Comparison of ENCODE assay signal across 34 cellular contexts in the genomic region with DNA sequence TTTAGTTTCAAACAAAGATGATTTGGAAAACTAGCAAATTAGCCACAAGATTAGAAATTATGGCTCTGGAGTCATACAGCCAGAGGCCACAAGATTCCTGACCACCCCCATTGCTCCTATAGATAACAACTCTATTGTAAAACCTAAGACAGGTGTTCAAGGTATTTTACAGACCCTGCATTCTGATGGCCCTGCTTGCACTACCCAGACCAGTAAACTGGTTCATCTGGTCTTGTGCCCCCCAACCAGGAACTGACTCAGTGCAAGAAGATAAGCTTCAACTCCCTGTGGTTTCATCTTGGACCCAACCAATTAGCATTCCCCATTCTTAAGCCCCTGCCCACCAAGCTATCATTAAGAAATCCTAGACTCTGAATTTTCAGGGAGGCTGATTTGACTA.
"Had no signal": no experiment of that assay in that cellular context is flagged by ENCODE, and none has a peak within 500 bp of the region (broad histone marks: within the 10 kb centered on the region; RNA-seq: fewer than 3 reads in every experiment).

No MANE protein-coding gene starts in this region.

- H3K4me3 ChIP-seq: MG63 had no signal

- H3K36me3 ChIP-seq: MG63 had no signal

- DNase-seq: Karpas-422, Kasumi-1, KG1, MG63, MM.1S, MV-4-11, NCI-H1048, NCI-H1092, NCI-H1092 treated with DMSO at 0.1 percent for 48 hours, NCI-H1105, NCI-H1105 treated with DMSO at 0.1 percent for 48 hours, NCI-H1417, NCI-H1417 treated with DMSO at 0.1 percent for 48 hours, NCI-H1436, NCI-H1436 treated with DMSO at 0.1 percent for 48 hours, NCI-H146, NCI-H1694, NCI-H1694 treated with DMSO at 0.1 percent for 48 hours, NCI-H187, NCI-H187 treated with DMSO at 0.1 percent for 48 hours, NCI-H1930, NCI-H2029, NCI-H2029 treated with DMSO at 0.1 percent for 48 hours, NCI-H2081, NCI-H2081 treated with DMSO at 0.1 percent for 48 hours, NCI-H2107, NCI-H2171, NCI-H2171 treated with DMSO at 0.1 percent for 48 hours, NCI-H2227 treated with DMSO at 0.1 percent for 48 hours, NCI-H226, NCI-H345, NCI-H446, NCI-H446 treated with DMSO at 0.1 percent for 48 hours had no signal

- H3K27ac ChIP-seq: KMS-11 had no signal

- H3K9ac ChIP-seq: KMS-11 had no signal

- H3K9me3 ChIP-seq: MG63 had no signal

- H3K4me2 ChIP-seq: KMS-11 had no signal

- H3K27me3 ChIP-seq: MG63 had no signal
